8 cellular contexts compared by ENCODE assay signal in genomic region chr20:50379049-50379990, GRCh38.
DNase-seq lines count a peak whose midpoint lies in the region; ATAC-seq, FAIRE-seq and TF ChIP-seq lines count a peak whose summit lies in the region.

No MANE protein-coding gene starts in this region.

- CTCF ChIA-PET in Panc1 (lab: Charles Lee) = no interaction called here
- CTCF ChIA-PET in activated CD8-positive, alpha-beta memory T cell treated with anti-CD3 and anti-CD28 coated beads, Interleukin-2, amount 10 ng/mL, durations not matched to agents 7 days and 5 days (lab: Charles Lee) = interaction anchor here (0.5 to 1.9 kb wide), 4 partner anchors 8 to 200 kb away, joined by 3 to 4 read pairs (median 3); no protein-coding TSS in a partner anchor

- H3F3A ChIP-seq in MM.1S (ENCODE audit: insufficient read depth, low read length) = no peaks in the 10 kb centered on the region

- no peak overlapping the region for H3K4me2 ChIP-seq in MM.1S (ENCODE audit: low read depth, low read length)

- H3K27ac Mint-ChIP-seq in activated CD8-positive, alpha-beta memory T cell treated with anti-CD3 and anti-CD28 coated beads, Interleukin-2, amount 10 ng/mL, durations not matched to agents 7 days and 5 days = no peak overlapping the region

- in situ Hi-C loops in Panc1 (cut with HindIII; ENCODE audit: low pct_unique_long_range_greater_than_20kb, low sequenced_read_pairs) = no loop called here

- H3K27ac ChIP-seq in Panc1 (ENCODE audit: low read length) = peak overlapping the region; percentile 48
- H3K27ac ChIP-seq in MM.1S (ENCODE audit: low read length) = no peak overlapping the region

- H3K9me3 Mint-ChIP-seq in activated CD8-positive, alpha-beta memory T cell treated with anti-CD3 and anti-CD28 coated beads, Interleukin-2, amount 10 ng/mL, durations not matched to agents 7 days and 5 days (ENCODE audit: low read depth) = no peaks in the 10 kb centered on the region

- no peaks in the 10 kb centered on the region for H3K79me2 ChIP-seq in MM.1S (ENCODE audit: low read length)

- H3K27me3 ChIP-seq in Panc1 (ENCODE audit: control insufficient read depth, insufficient read depth, low read length) = no peaks in the 10 kb centered on the region
- H3K27me3 ChIP-seq in MM.1S (replicated peaks; ENCODE audit: insufficient read depth, low read length) = peaks cover 12% of the 10 kb centered on the region; the same call in 1 of the 2 replicates

- TF ChIP-seq CTCF in Panc1 (IDR thresholded peaks at IDR 0.05) (no peak), fibroblast of villous mesenchyme (IDR thresholded peaks at IDR 0.05; ENCODE audit: insufficient read depth, low read depth, low read length) (no peak), retinal pigment epithelial cell (conservative IDR thresholded peaks at IDR 0.05; ENCODE audit: low read depth, low read length) (no peak), MM.1S (IDR thresholded peaks at IDR 0.05; ENCODE audit: low read length) (no peak), D721Med (IDR thresholded peaks at IDR 0.05; ENCODE audit: insufficient read depth, missing control alignments) (no peak)

- peaks cover 2% of the 10 kb centered on the region for H3K27me3 Mint-ChIP-seq in activated CD8-positive, alpha-beta memory T cell treated with anti-CD3 and anti-CD28 coated beads, Interleukin-2, amount 10 ng/mL, durations not matched to agents 7 days and 5 days

- FAIRE-seq in D721Med (lab: Jason Lieb, UNC) = no peak

- BruUV-seq in Panc1 (replicated peaks; lab: Mats Ljungman, UMichigan) = no TSS peak

- H3K9me3 ChIP-seq in Panc1 (ENCODE audit: control insufficient read depth, insufficient read depth, low read depth, low read length) (no peaks in the 10 kb centered on the region), MM.1S (replicated peaks; ENCODE audit: insufficient read depth, low read length) (no peaks in the 10 kb centered on the region)

- no peak overlapping the region for H3K4me3 Mint-ChIP-seq in activated CD8-positive, alpha-beta memory T cell treated with anti-CD3 and anti-CD28 coated beads, Interleukin-2, amount 10 ng/mL, durations not matched to agents 7 days and 5 days

- H2AFZ ChIP-seq in MM.1S (ENCODE audit: low read length) = no peak overlapping the region

- intact Hi-C loops in Panc1 (cut with micrococcal nuclease; ENCODE audit: unreplicated experiment) = no loop called here

- H3K36me3 ChIP-seq in Panc1 (ENCODE audit: control insufficient read depth, insufficient read depth, low read length) (no peaks in the 10 kb centered on the region), MM.1S (replicated peaks; ENCODE audit: insufficient read depth, low read length) (no peaks in the 10 kb centered on the region)

- no peak overlapping the region for H3K9ac ChIP-seq in MM.1S (ENCODE audit: low read length)

- no peaks in the 10 kb centered on the region for H4K20me1 ChIP-seq in MM.1S (ENCODE audit: insufficient read depth, low read length)

- H3K4me1 ChIP-seq in Panc1 (ENCODE audit: control insufficient read depth, insufficient read depth, low read length) (peaks cover 21% of the 10 kb centered on the region), MM.1S (ENCODE audit: low read length) (peaks cover 8% of the 10 kb centered on the region; the same call in 1 of the 2 replicates)

- peak; percentile 85 for DNase-seq in GM04503 (ENCODE audit: low read depth)
- DNase-seq in Panc1 (ENCODE audit: low read depth, low spot score) = no peak
- peak; percentile 100 for DNase-seq in fibroblast of villous mesenchyme (ENCODE audit: low read depth)
- peak; percentile 68 for DNase-seq in retinal pigment epithelial cell (ENCODE audit: low read depth)
- DNase-seq in MM.1S = no peak
- no peak for DNase-seq in D721Med (ENCODE audit: insufficient read length, low spot score)
- DNase-seq in T-helper 9 cell = no peak
- DNase-seq in activated CD8-positive, alpha-beta memory T cell treated with anti-CD3 and anti-CD28 coated beads, Interleukin-2, amount 10 ng/mL, durations not matched to agents 7 days and 5 days = no peak

- ATAC-seq in Panc1 = no peak
- ATAC-seq in activated CD8-positive, alpha-beta memory T cell treated with anti-CD3 and anti-CD28 coated beads, Interleukin-2, amount 10 ng/mL, durations not matched to agents 7 days and 5 days = no peak

- H3K9me2 ChIP-seq in MM.1S (replicated peaks; ENCODE audit: insufficient read depth, low read length) = no peaks in the 10 kb centered on the region

- H3K4me1 Mint-ChIP-seq in activated CD8-positive, alpha-beta memory T cell treated with anti-CD3 and anti-CD28 coated beads, Interleukin-2, amount 10 ng/mL, durations not matched to agents 7 days and 5 days = peaks cover 54% of the 10 kb centered on the region

- H3K36me3 Mint-ChIP-seq in activated CD8-positive, alpha-beta memory T cell treated with anti-CD3 and anti-CD28 coated beads, Interleukin-2, amount 10 ng/mL, durations not matched to agents 7 days and 5 days = no peaks in the 10 kb centered on the region

- POLR2A ChIA-PET in Panc1 (lab: Charles Lee) = no interaction called here

- H3K4me3 ChIP-seq in Panc1 (ENCODE audit: low read depth in 2 of 2, low read length in 2 of 2) (no peak overlapping the region), fibroblast of villous mesenchyme (ENCODE audit: low read depth, low read length) (peak overlapping the region; percentile 13), retinal pigment epithelial cell (ENCODE audit: low read length) (no peak overlapping the region), MM.1S (ENCODE audit: low read length) (no peak overlapping the region)

Comparison
In these comparisons a context has a peak if more than half of its experiments do, and no peak if none do; other contexts are left out.
1. DNase-seq: peak in GM04503 (single experiment), fibroblast of villous mesenchyme (single experiment) and retinal pigment epithelial cell (single experiment); none in Panc1 (single experiment), MM.1S (single experiment), D721Med (single experiment), T-helper 9 cell (single experiment) and activated CD8-positive, alpha-beta memory T cell treated with anti-CD3 and anti-CD28 coated beads, Interleukin-2, amount 10 ng/mL, durations not matched to agents 7 days and 5 days (single experiment).